ENCODE assay signal across 8 cellular contexts in genomic region chr3:87333393-87333892, GRCh38. TPM values are rescaled to one million over a fixed set of nuclear protein-coding genes. Genes with fewer than 3 reads are reported as not detected.
DNase-seq lines count a peak whose midpoint lies in the region; ATAC-seq, FAIRE-seq and TF ChIP-seq lines count a peak whose summit lies in the region.

No MANE protein-coding gene starts in this region.

- BruUV-seq in MCF 10A (replicated peaks; lab: Mats Ljungman, UMichigan) (no TSS peak), OCI-LY7 (replicated peaks; lab: Mats Ljungman, UMichigan) (no TSS peak)

- H3K9me3 ChIP-seq in smooth muscle cell (replicated peaks; ENCODE audit: low read depth) (no peaks in the 10 kb centered on the region), OCI-LY7 (ENCODE audit: low read length) (no peaks in the 10 kb centered on the region), uterus (no peaks in the 10 kb centered on the region), tibial nerve (no peaks in the 10 kb centered on the region)

- H3K36me3 Mint-ChIP-seq in activated CD8-positive, alpha-beta memory T cell treated with anti-CD3 and anti-CD28 coated beads, Interleukin-2, amount 10 ng/mL, durations not matched to agents 7 days and 5 days = no peaks in the 10 kb centered on the region
- H3K36me3 Mint-ChIP-seq in MCF 10A (ENCODE audit: insufficient read depth, unreplicated experiment) = no peaks in the 10 kb centered on the region

- TF ChIP-seq EP300 in tibial nerve (IDR thresholded peaks at IDR 0.05) = no peak

- peak; percentile 80 for FAIRE-seq in HTR-8/SVneo (lab: Jason Lieb, UNC)

- POLR2A ChIA-PET in MCF 10A (lab: Yijun Ruan, JAX) = interaction anchor here (1.1 to 1.2 kb wide), 2 partner anchors 16 to 17 kb away, joined by 3 to 4 read pairs; no protein-coding TSS in a partner anchor
- POLR2A ChIA-PET in OCI-LY7 (lab: Charles Lee) = interaction anchor here (1.4 kb wide), 1 partner anchor 9 kb away, joined by 6 read pairs; no protein-coding TSS in a partner anchor

- peak overlapping the region; percentile 62 for H3K4me2 ChIP-seq in smooth muscle cell
- H3K4me2 ChIP-seq in OCI-LY7 (ENCODE audit: low read length) = no peak overlapping the region

- H3F3A ChIP-seq in smooth muscle cell (ENCODE audit: low read depth) = no peaks in the 10 kb centered on the region

- no peak for TF ChIP-seq CTCF in MCF 10A (IDR thresholded peaks at IDR 0.05; ENCODE audit: unreplicated experiment)
- no peak for TF ChIP-seq CTCF in smooth muscle cell (IDR thresholded peaks at IDR 0.05; ENCODE audit: borderline replicate concordance, insufficient read depth, poor library complexity, severe bottlenecking)
- no peak for TF ChIP-seq CTCF in OCI-LY7 (conservative IDR thresholded peaks at IDR 0.05; ENCODE audit: low read length)
- no peak for TF ChIP-seq CTCF in uterus (IDR thresholded peaks at IDR 0.05)
- no peak for TF ChIP-seq CTCF in tibial nerve (IDR thresholded peaks at IDR 0.05)

- TF ChIP-seq POLR2A in uterus (IDR thresholded peaks at IDR 0.05) (no peak), tibial nerve (IDR thresholded peaks at IDR 0.05) (no peak)

- peak; percentile 52 for DNase-seq in activated CD8-positive, alpha-beta memory T cell treated with anti-CD3 and anti-CD28 coated beads, Interleukin-2, amount 10 ng/mL, durations not matched to agents 7 days and 5 days
- DNase-seq in activated CD8-positive, alpha-beta memory T cell treated with anti-CD3 and anti-CD28 coated beads for 24 hours = no peak
- peak; percentile 57 for DNase-seq in HTR-8/SVneo (ENCODE audit: insufficient read length, low spot score)
- peak; percentile 89 for DNase-seq in MCF 10A (ENCODE audit: unreplicated experiment)
- no peak for DNase-seq in smooth muscle cell (lab: John Stamatoyannopoulos, UW; ENCODE audit: unreplicated experiment)
- no peak for DNase-seq in OCI-LY7 (ENCODE audit: low spot score)
- DNase-seq in uterus = no peak
- DNase-seq in tibial nerve (ENCODE audit: low spot score in 2 of 2) = no peak

- CTCF ChIA-PET in activated CD8-positive, alpha-beta memory T cell treated with anti-CD3 and anti-CD28 coated beads, Interleukin-2, amount 10 ng/mL, durations not matched to agents 7 days and 5 days (lab: Charles Lee) = interaction anchor here (0.9 to 1.7 kb wide), 4 partner anchors 15 to 74 kb away, joined by 3 to 8 read pairs (median 3); no protein-coding TSS in a partner anchor
- CTCF ChIA-PET in MCF 10A (lab: Yijun Ruan, JAX) = interaction anchor here (0.9 kb wide), 2 partner anchors 65 to 779 kb away, joined by 3 to 4 read pairs; no protein-coding TSS in a partner anchor
- CTCF ChIA-PET in OCI-LY7 (lab: Charles Lee; ENCODE audit: unreplicated experiment) = no interaction called here

- H3K4me1 ChIP-seq in smooth muscle cell (ENCODE audit: low read depth) (no peaks in the 10 kb centered on the region), OCI-LY7 (ENCODE audit: insufficient read depth, low read length, poor library complexity, severe bottlenecking) (no peaks in the 10 kb centered on the region), uterus (no peaks in the 10 kb centered on the region), tibial nerve (no peaks in the 10 kb centered on the region)

- peak; percentile 96 for ATAC-seq in activated CD8-positive, alpha-beta memory T cell treated with anti-CD3 and anti-CD28 coated beads, Interleukin-2, amount 10 ng/mL, durations not matched to agents 7 days and 5 days

- WGBS in smooth muscle cell (ENCODE audit: low lambda C conversion rate) = 23% methylated on average over 5 of the region's 5 CpGs
- 59 to 64% methylated on average over 5 of the region's 5 CpGs for WGBS in tibial nerve, 2 donors

- peak overlapping the region; percentile 70 for H3K27ac Mint-ChIP-seq in activated CD8-positive, alpha-beta memory T cell treated with anti-CD3 and anti-CD28 coated beads, Interleukin-2, amount 10 ng/mL, durations not matched to agents 7 days and 5 days
- peak overlapping the region; percentile 92 for H3K27ac Mint-ChIP-seq in MCF 10A (ENCODE audit: low read depth, unreplicated experiment)

- H3K9me3 Mint-ChIP-seq in activated CD8-positive, alpha-beta memory T cell treated with anti-CD3 and anti-CD28 coated beads, Interleukin-2, amount 10 ng/mL, durations not matched to agents 7 days and 5 days (ENCODE audit: low read depth) = no peaks in the 10 kb centered on the region
- peaks cover 7% of the 10 kb centered on the region for H3K9me3 Mint-ChIP-seq in MCF 10A (ENCODE audit: unreplicated experiment)

- H3K9me2 ChIP-seq in OCI-LY7 (ENCODE audit: insufficient read depth, low read length) = no peaks in the 10 kb centered on the region

- H2AFZ ChIP-seq in smooth muscle cell (ENCODE audit: low read depth) (peak overlapping the region; percentile 25), OCI-LY7 (ENCODE audit: low read length) (no peak overlapping the region)

- no peaks in the 10 kb centered on the region for H3K27me3 ChIP-seq in smooth muscle cell (ENCODE audit: low read depth)
- H3K27me3 ChIP-seq in uterus = no peaks in the 10 kb centered on the region
- H3K27me3 ChIP-seq in tibial nerve = no peaks in the 10 kb centered on the region

- no peaks in the 10 kb centered on the region for H3K27me3 Mint-ChIP-seq in activated CD8-positive, alpha-beta memory T cell treated with anti-CD3 and anti-CD28 coated beads, Interleukin-2, amount 10 ng/mL, durations not matched to agents 7 days and 5 days
- H3K27me3 Mint-ChIP-seq in MCF 10A (ENCODE audit: insufficient read depth, unreplicated experiment) = no peaks in the 10 kb centered on the region

- H3K79me2 ChIP-seq in smooth muscle cell (ENCODE audit: low read depth) (no peaks in the 10 kb centered on the region), OCI-LY7 (ENCODE audit: insufficient read depth, low read depth, low read length) (no peaks in the 10 kb centered on the region)

- H4K20me1 ChIP-seq in smooth muscle cell (ENCODE audit: low read depth) = no peaks in the 10 kb centered on the region
- no peaks in the 10 kb centered on the region for H4K20me1 ChIP-seq in OCI-LY7 (ENCODE audit: insufficient read depth, low read length)

- peaks cover 19% of the 10 kb centered on the region for H3K4me1 Mint-ChIP-seq in activated CD8-positive, alpha-beta memory T cell treated with anti-CD3 and anti-CD28 coated beads, Interleukin-2, amount 10 ng/mL, durations not matched to agents 7 days and 5 days
- peaks cover 18% of the 10 kb centered on the region for H3K4me1 Mint-ChIP-seq in MCF 10A (ENCODE audit: insufficient read depth, unreplicated experiment)

- no peak overlapping the region for H3K4me3 Mint-ChIP-seq in activated CD8-positive, alpha-beta memory T cell treated with anti-CD3 and anti-CD28 coated beads, Interleukin-2, amount 10 ng/mL, durations not matched to agents 7 days and 5 days
- H3K4me3 Mint-ChIP-seq in MCF 10A (ENCODE audit: unreplicated experiment) = peak overlapping the region; percentile 30

- intact Hi-C loops in MCF 10A (cut with micrococcal nuclease) (no loop called here), OCI-LY7 (cut with micrococcal nuclease; ENCODE audit: unreplicated experiment) (no loop called here), uterus (cut with DNase I; ENCODE audit: low total_unique reads) (no loop called here)

- no peak overlapping the region for H3K4me3 ChIP-seq in smooth muscle cell
- H3K4me3 ChIP-seq in OCI-LY7 (ENCODE audit: low read depth, low read length, poor library complexity, severe bottlenecking) = no peak overlapping the region
- no peak overlapping the region for H3K4me3 ChIP-seq in uterus
- no peak overlapping the region for H3K4me3 ChIP-seq in tibial nerve

- H3K36me3 ChIP-seq in smooth muscle cell (ENCODE audit: low read depth) (no peaks in the 10 kb centered on the region), OCI-LY7 (ENCODE audit: insufficient read depth, low read length) (no peaks in the 10 kb centered on the region), uterus (no peaks in the 10 kb centered on the region), tibial nerve (no peaks in the 10 kb centered on the region)

- peak overlapping the region; percentile 92 for H3K27ac ChIP-seq in smooth muscle cell (ENCODE audit: low read depth)
- H3K27ac ChIP-seq in OCI-LY7 (ENCODE audit: low read depth, low read length, poor library complexity, severe bottlenecking) = no peak overlapping the region
- H3K27ac ChIP-seq in uterus = no peak overlapping the region
- no peak overlapping the region for H3K27ac ChIP-seq in tibial nerve

- peak overlapping the region; percentile 42 for H3K9ac ChIP-seq in smooth muscle cell (ENCODE audit: low read depth)

RNA-seq across cellular contexts. Expression of gene POU1F1, which starts 57.1 kb away (rescaled TPM):
- total RNA-seq in activated CD8-positive, alpha-beta memory T cell treated with anti-CD3 and anti-CD28 coated beads, Interleukin-2, amount 10 ng/mL, durations not matched to agents 7 days and 5 days = not detected
- not detected in 2 replicates for total RNA-seq in MCF 10A (2022)
- total RNA-seq in smooth muscle cell = not detected in 2 replicates
- not detected in 2 replicates for polyA plus RNA-seq in smooth muscle cell
- not detected in 2 replicates for total RNA-seq in OCI-LY7 (2014; rRNA removed; shearing (Covaris generic))
- not detected in 2 replicates for total RNA-seq in OCI-LY7 (2022)
- not detected for total RNA-seq in uterus
- total RNA-seq in tibial nerve = not detected

Comparison
In these comparisons a context has a peak if more than half of its experiments do, and no peak if none do; other contexts are left out.
1. DNase-seq: peak in activated CD8-positive, alpha-beta memory T cell treated with anti-CD3 and anti-CD28 coated beads, Interleukin-2, amount 10 ng/mL, durations not matched to agents 7 days and 5 days (single experiment), HTR-8/SVneo (single experiment) and MCF 10A (single experiment); none in activated CD8-positive, alpha-beta memory T cell treated with anti-CD3 and anti-CD28 coated beads for 24 hours (single experiment), smooth muscle cell (single experiment), OCI-LY7 (single experiment), uterus (0 of 2) and tibial nerve (0 of 2).